Comparison of ENCODE assay signal across 24 cellular contexts in the genomic region with DNA sequence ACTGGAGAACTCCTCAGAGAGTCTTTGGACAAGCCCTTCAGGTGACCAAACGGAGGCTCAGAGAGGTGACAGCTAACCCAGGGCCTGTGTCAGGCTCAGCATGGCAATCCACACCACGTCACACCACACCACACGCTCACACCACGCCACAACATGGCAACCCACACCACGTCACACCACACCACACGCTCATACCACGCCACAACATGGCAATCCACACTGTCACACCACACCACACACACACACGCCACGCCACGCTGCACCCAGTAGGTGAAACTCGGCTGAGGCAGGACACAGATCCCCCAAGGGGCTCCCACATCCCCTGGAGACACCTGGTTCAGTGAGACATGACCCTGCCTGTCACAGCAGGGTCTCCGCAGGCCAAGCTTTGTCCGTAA.
DNase-seq lines count a peak whose midpoint lies in the region; ATAC-seq, FAIRE-seq and TF ChIP-seq lines count a peak whose summit lies in the region.
"Had no signal": no experiment of that assay in that cellular context is flagged by ENCODE, and none has a peak within 500 bp of the region (broad histone marks: within the 10 kb centered on the region; RNA-seq: fewer than 3 reads in every experiment).

No MANE protein-coding gene starts in this region.

- DNase-seq in GM12892 (ENCODE audit: insufficient read length) (peak; percentile 23), glutamatergic neuron (no peak), neuronal stem cell (ENCODE audit: low spot score) (no peak), mesenchymal stem cell (no peak)
- DNase-seq in activated CD4-positive, alpha-beta T cell treated with anti-CD3 and anti-CD28 coated beads for 48 hours = no peak
- DNase-seq: activated CD4-positive, alpha-beta T cell treated with anti-CD3 and anti-CD28 coated beads for 4 hours; COR-L47; cortex of kidney; DMS79 treated with DMSO at 0.1 percent for 48 hours; NCI-H1105 treated with DMSO at 0.1 percent for 48 hours; NCI-H2029 treated with DMSO at 0.1 percent for 48 hours; NCI-H226; NCI-H774; OCI-M1; SHP77; stimulated activated CD4-positive, alpha-beta T cell treated with anti-CD3 and anti-CD28 coated beads, Interleukin-1b, Interleukin-23, amount 100 ng/mL, for 48 hours had no signal

- H3K18ac ChIP-seq in neuronal stem cell (ENCODE audit: low read length) = peak overlapping the region; percentile 20
- peak overlapping the region in 1 of 2 experiments; percentile 28 for H3K18ac ChIP-seq in mesenchymal stem cell (ENCODE audit: low read depth in 1 of 2, low read length in 2 of 2)

- peak overlapping the region; percentile 82 for H3K4me2 ChIP-seq in BLaER1
- H3K4me2 ChIP-seq in neuronal stem cell (ENCODE audit: insufficient read depth, low read length, poor library complexity, severe bottlenecking) = no peak overlapping the region
- H3K4me2 ChIP-seq in mesenchymal stem cell (ENCODE audit: low read length, poor library complexity, severe bottlenecking) = no peak overlapping the region

- H3K27me3 Mint-ChIP-seq in glutamatergic neuron (ENCODE audit: unreplicated experiment) = peaks cover 4% of the 10 kb centered on the region

- no peak for TF ChIP-seq CTCF in glutamatergic neuron (IDR thresholded peaks at IDR 0.05; ENCODE audit: partially characterized antibody, unreplicated experiment)

- H2BK5ac ChIP-seq in neuronal stem cell (ENCODE audit: low read length) (no peak overlapping the region), mesenchymal stem cell (ENCODE audit: low read depth, low read length, poor library complexity, severe bottlenecking) (no peak overlapping the region)

- no peak overlapping the region for H3K23ac ChIP-seq in neuronal stem cell (ENCODE audit: low read depth, low read length, poor library complexity)
- H3K23ac ChIP-seq in mesenchymal stem cell (ENCODE audit: low read length in 2 of 2) = no peak overlapping the region

- no peak for ATAC-seq in HG03039 (IDR thresholded peaks at IDR 0.05; ENCODE audit: unreplicated experiment)
- ATAC-seq: GM12878 had no signal

- H3K36me3 Mint-ChIP-seq in glutamatergic neuron (ENCODE audit: unreplicated experiment) = no peaks in the 10 kb centered on the region

- no peak overlapping the region for H4K91ac ChIP-seq in neuronal stem cell (ENCODE audit: low read depth, low read length, poor library complexity)
- no peak overlapping the region for H4K91ac ChIP-seq in mesenchymal stem cell (ENCODE audit: low read length)

- H4K8ac ChIP-seq in neuronal stem cell (ENCODE audit: low read depth, low read length) (no peak overlapping the region), mesenchymal stem cell (ENCODE audit: low read length) (no peak overlapping the region)

- no peaks in the 10 kb centered on the region for H3K36me3 ChIP-seq in BLaER1
- no peaks in the 10 kb centered on the region for H3K36me3 ChIP-seq in neuronal stem cell (replicated peaks in 1 of 2; ENCODE audit: control insufficient read depth in 2 of 2, insufficient read depth in 2 of 2, low read length in 2 of 2)
- peaks cover 0 to 6% of the 10 kb centered on the region in 2 experiments for H3K36me3 ChIP-seq in mesenchymal stem cell (ENCODE audit: control insufficient read depth in 1 of 2, insufficient read depth in 2 of 2, low read depth in 1 of 2, low read length in 2 of 2)
- H3K36me3 ChIP-seq: adrenal gland, breast epithelium, prostate gland, suprapubic skin had no signal

- peak overlapping the region; percentile 26 for H2BK12ac ChIP-seq in neuronal stem cell (ENCODE audit: low read length)
- H2BK12ac ChIP-seq in mesenchymal stem cell (ENCODE audit: low read length in 2 of 2) = no peak overlapping the region

- peak overlapping the region; percentile 22 for H3K14ac ChIP-seq in neuronal stem cell (ENCODE audit: low read length)
- H3K14ac ChIP-seq in mesenchymal stem cell (ENCODE audit: low read length in 2 of 2) = no peak overlapping the region

- H3K9ac ChIP-seq in BLaER1 (no peak overlapping the region), neuronal stem cell (ENCODE audit: low read depth, low read length, poor library complexity) (no peak overlapping the region), mesenchymal stem cell (ENCODE audit: low read length) (no peak overlapping the region)

- TF ChIP-seq POLR2A in GM12892 (IDR thresholded peaks at IDR 0.05; ENCODE audit: low read depth, low read length) = no peak

- H3K4ac ChIP-seq in neuronal stem cell (ENCODE audit: low read length) (no peak overlapping the region), mesenchymal stem cell (ENCODE audit: low read depth in 1 of 2, low read length in 2 of 2) (no peak overlapping the region)

- no peaks in the 10 kb centered on the region for H3K79me1 ChIP-seq in neuronal stem cell (ENCODE audit: low read depth, low read length)
- H3K79me1 ChIP-seq in mesenchymal stem cell (replicated peaks; ENCODE audit: low read length, poor library complexity, severe bottlenecking) = no peaks in the 10 kb centered on the region

- H3K27ac Mint-ChIP-seq in glutamatergic neuron (ENCODE audit: unreplicated experiment) = peak overlapping the region; percentile 72
- H3K27ac Mint-ChIP-seq: activated T-helper 2 cell treated with anti-CD3 and anti-CD28 coated beads, Interferon-gamma antibody, Interleukin-2, Interleukin-4, amounts not matched to agents 10 μg/mL and 5 μg/mL and 100 μg/mL, durations not matched to agents 14 hours and 24 hours and 36 hours had no signal

- H3K9me3 ChIP-seq in BLaER1 = peaks cover 8% of the 10 kb centered on the region
- peaks cover 0 to under 1% of the 10 kb centered on the region in 2 donors for H3K9me3 ChIP-seq in neuronal stem cell (replicated peaks in 1 of 2; ENCODE audit: control insufficient read depth in 2 of 2, insufficient read depth in 1 of 2, low read depth in 1 of 2, low read length in 2 of 2)
- peaks cover 3% of the 10 kb centered on the region for H3K9me3 ChIP-seq in mesenchymal stem cell (ENCODE audit: control insufficient read depth, low read length)
- H3K9me3 ChIP-seq: adrenal gland, prostate gland, suprapubic skin had no signal

- H3K4me1 ChIP-seq in BLaER1 = peaks cover 57% of the 10 kb centered on the region
- peaks cover 0 to 4% of the 10 kb centered on the region in 2 donors for H3K4me1 ChIP-seq in neuronal stem cell (ENCODE audit: control insufficient read depth in 2 of 2, insufficient read depth in 1 of 2, low read depth in 1 of 2, low read length in 2 of 2)
- H3K4me1 ChIP-seq in mesenchymal stem cell (ENCODE audit: control insufficient read depth, insufficient read depth, low read depth, low read length) = peaks cover 10% of the 10 kb centered on the region
- H3K4me1 ChIP-seq: adrenal gland, breast epithelium, prostate gland, suprapubic skin had no signal

- H3K27ac ChIP-seq in BLaER1 (no peak overlapping the region), neuronal stem cell (replicated peaks; ENCODE audit: low read length) (no peak overlapping the region), mesenchymal stem cell (ENCODE audit: low read length, poor library complexity, severe bottlenecking) (no peak overlapping the region)
- H3K27ac ChIP-seq: adrenal gland, breast epithelium, prostate gland, suprapubic skin had no signal

- H3K4me3 Mint-ChIP-seq in glutamatergic neuron (ENCODE audit: unreplicated experiment) = no peak overlapping the region

- H3K4me3 ChIP-seq in BLaER1 (no peak overlapping the region), neuronal stem cell (ENCODE audit: low read length in 2 of 2) (peak overlapping the region in 1 of 2 donors; percentile 59), mesenchymal stem cell (ENCODE audit: insufficient read depth in 1 of 2, low read depth in 1 of 2, low read length in 2 of 2) (no peak overlapping the region)
- H3K4me3 ChIP-seq: adrenal gland, breast epithelium, GM12878, prostate gland, suprapubic skin had no signal

- H3K27me3 ChIP-seq in BLaER1 (no peaks in the 10 kb centered on the region), neuronal stem cell (ENCODE audit: control insufficient read depth in 3 of 3, insufficient read depth in 3 of 3, low read depth in 1 of 3, low read length in 3 of 3) (peaks cover 0 to 9% (median 0%) of the 10 kb centered on the region in 3 experiments), mesenchymal stem cell (ENCODE audit: control insufficient read depth in 1 of 2, insufficient read depth in 1 of 2, low read length in 2 of 2) (peaks cover 17 to 39% of the 10 kb centered on the region in 2 experiments)
- H3K27me3 ChIP-seq: adrenal gland, breast epithelium had no signal

- peak overlapping the region; percentile 10 for H2AK5ac ChIP-seq in neuronal stem cell (ENCODE audit: low read depth, low read length)
- H2AK5ac ChIP-seq in mesenchymal stem cell (ENCODE audit: low read length, severe bottlenecking) = no peak overlapping the region

- H2AFZ ChIP-seq in neuronal stem cell (ENCODE audit: low read length) (no peak overlapping the region), mesenchymal stem cell (ENCODE audit: low read depth, low read length) (no peak overlapping the region)

- H2BK15ac ChIP-seq in neuronal stem cell (ENCODE audit: low read length) (no peak overlapping the region), mesenchymal stem cell (ENCODE audit: low read depth, poor library complexity, severe bottlenecking) (no peak overlapping the region)

- H3K9me3 Mint-ChIP-seq in glutamatergic neuron (ENCODE audit: unreplicated experiment) = peaks cover 15% of the 10 kb centered on the region
- H3K9me3 Mint-ChIP-seq: activated T-helper 2 cell treated with anti-CD3 and anti-CD28 coated beads, Interferon-gamma antibody, Interleukin-2, Interleukin-4, amounts not matched to agents 10 μg/mL and 5 μg/mL and 100 μg/mL, durations not matched to agents 14 hours and 24 hours and 36 hours had no signal

- WGBS in neuronal stem cell (ENCODE audit: extremely low coverage in 2 of 2, insufficient read length in 2 of 2, insufficient replicate concordance in 1 of 2), 2 donors = no CpG with 5 or more reads among the region's 13 CpGs
- 86% methylated on average over 13 of the region's 13 CpGs for WGBS in mesenchymal stem cell

- FAIRE-seq in GM12892 (lab: Jason Lieb, UNC) = no peak
- FAIRE-seq: GM12878 had no signal

- H2BK120ac ChIP-seq in neuronal stem cell (ENCODE audit: low read depth, low read length) (no peak overlapping the region), mesenchymal stem cell (ENCODE audit: low read depth, low read length) (no peak overlapping the region)

- H4K20me1 ChIP-seq in BLaER1 = no peaks in the 10 kb centered on the region

- H3K4me1 Mint-ChIP-seq in glutamatergic neuron (ENCODE audit: low read depth, unreplicated experiment) = no peaks in the 10 kb centered on the region
